Comparison of ENCODE assay signal across 26 cellular contexts in the genomic region with DNA sequence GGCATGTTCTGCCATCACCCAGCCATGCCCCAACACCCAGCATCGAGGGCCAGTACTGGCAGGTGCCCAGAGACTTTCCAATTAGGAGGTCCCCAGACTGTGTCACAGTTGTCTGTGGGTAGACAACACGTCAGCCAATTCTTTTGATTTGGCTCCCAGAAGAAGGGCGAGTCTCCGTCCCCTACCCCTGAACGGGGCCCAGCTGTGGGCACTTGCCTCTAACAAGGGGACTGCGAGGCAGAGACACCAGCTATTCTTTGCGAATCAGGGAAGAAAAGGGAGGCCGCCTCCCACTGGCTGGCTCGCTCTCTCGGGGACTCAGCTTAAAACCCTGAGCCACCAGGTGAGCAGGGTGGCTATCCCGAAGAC.
"Had no signal": no experiment of that assay in that cellular context is flagged by ENCODE, and none has a peak within 500 bp of the region (broad histone marks: within the 10 kb centered on the region; RNA-seq: fewer than 3 reads in every experiment).

No MANE protein-coding gene starts in this region.

- H3K27ac Mint-ChIP-seq: dendritic cell treated with granulocyte-macrophage colony-stimulating factor and Interleukin-4, amounts not matched to agents 40 ng/mL and 50 ng/mL, for 4 days; immature natural killer cell; memory B cell; natural killer cell treated with Interleukin-12 subunit alpha and Interleukin-12 subunit beta and Interleukin-15 and Interleukin-18, amount 100 ng/mL, for 72 hours; neural progenitor cell had no signal

- ATAC-seq: foreskin keratinocyte, left lung, lower lobe of right lung, sciatic nerve had no signal

- DNase-seq: erythroblast; foreskin keratinocyte; immature natural killer cell; left lung; lower lobe of right lung; midbrain; occipital lobe; spleen; stimulated activated CD4-positive, alpha-beta T cell treated with anti-CD3 and anti-CD28 coated beads, Interleukin-15, amount 100 ng/mL, for 24 hours; stimulated activated CD4-positive, alpha-beta T cell treated with anti-CD3 and anti-CD28 coated beads, Interleukin-1b, Interleukin-23, amount 100 ng/mL, for 48 hours; stimulated activated naive CD4-positive, alpha-beta T cell; stomach; substantia nigra; transverse colon; uterus had no signal

- H2AFZ ChIP-seq: parathyroid adenoma had no signal

- FAIRE-seq: colon, endothelial cell of umbilical vein, keratinocyte had no signal

- H3K4me2 ChIP-seq: neural progenitor cell had no signal

- H3K9ac ChIP-seq: neural progenitor cell, parathyroid adenoma had no signal

- H3K27ac ChIP-seq: foreskin keratinocyte, left lung, lower lobe of right lung, neural progenitor cell, parathyroid adenoma, prostate gland, spleen, stomach, thoracic aorta, transverse colon, uterus had no signal

- H3K79me2 ChIP-seq: parathyroid adenoma had no signal

- H3K4me1 Mint-ChIP-seq: immature natural killer cell had no signal

- H3K4me3 Mint-ChIP-seq: dendritic cell treated with granulocyte-macrophage colony-stimulating factor and Interleukin-4, amounts not matched to agents 40 ng/mL and 50 ng/mL, for 4 days; immature natural killer cell; memory B cell; natural killer cell treated with Interleukin-12 subunit alpha and Interleukin-12 subunit beta and Interleukin-15 and Interleukin-18, amount 100 ng/mL, for 72 hours; neural progenitor cell had no signal

- H3K27me3 Mint-ChIP-seq: dendritic cell treated with granulocyte-macrophage colony-stimulating factor and Interleukin-4, amounts not matched to agents 40 ng/mL and 50 ng/mL, for 4 days had no signal

- H3K9me3 ChIP-seq: left lung, lower lobe of right lung, prostate gland, spleen, stomach, thoracic aorta, transverse colon, uterus had no signal

- H3K4me3 ChIP-seq: left lung, lower lobe of right lung, neural progenitor cell, prostate gland, spleen, stomach, thoracic aorta, transverse colon, uterus had no signal

- H3K36me3 ChIP-seq: left lung, lower lobe of right lung, neural progenitor cell, prostate gland, spleen, stomach, thoracic aorta, transverse colon, uterus had no signal

- H3K27me3 ChIP-seq: neural progenitor cell, uterus had no signal

- H3K36me3 Mint-ChIP-seq: immature natural killer cell; memory B cell; natural killer cell treated with Interleukin-12 subunit alpha and Interleukin-12 subunit beta and Interleukin-15 and Interleukin-18, amount 100 ng/mL, for 72 hours; neural progenitor cell had no signal

- H3K4me1 ChIP-seq: foreskin keratinocyte, left lung, lower lobe of right lung, parathyroid adenoma, prostate gland, transverse colon, uterus had no signal

- H3K9me3 Mint-ChIP-seq: dendritic cell treated with granulocyte-macrophage colony-stimulating factor and Interleukin-4, amounts not matched to agents 40 ng/mL and 50 ng/mL, for 4 days; immature natural killer cell; memory B cell; natural killer cell treated with Interleukin-12 subunit alpha and Interleukin-12 subunit beta and Interleukin-15 and Interleukin-18, amount 100 ng/mL, for 72 hours had no signal
